Comparison of ENCODE assay signal across 8 cellular contexts in the genomic region with DNA sequence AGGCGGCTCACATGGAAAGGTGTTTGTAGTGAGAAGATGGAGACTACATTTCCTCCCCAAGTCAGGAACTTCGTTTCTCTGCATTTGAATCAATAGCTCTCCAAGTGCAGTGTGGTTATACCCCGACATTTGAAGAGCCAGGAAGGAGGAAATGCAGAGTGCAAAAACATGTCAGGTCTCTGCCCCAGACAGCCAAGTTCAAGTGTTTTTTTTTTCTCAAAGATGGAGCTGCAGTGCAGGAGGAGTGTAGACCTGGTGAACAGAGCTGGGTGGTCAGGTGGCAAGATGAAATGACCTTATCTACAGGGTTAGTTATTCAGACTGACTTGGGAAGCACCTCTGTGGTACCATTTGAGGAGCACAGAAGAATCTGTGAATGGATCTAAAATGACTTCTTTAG. TPM values are rescaled to one million over a fixed set of nuclear protein-coding genes. Genes with fewer than 3 reads are reported as not detected.
DNase-seq lines count a peak whose midpoint lies in the region; ATAC-seq and TF ChIP-seq lines count a peak whose summit lies in the region.
"Had no signal": no experiment of that assay in that cellular context is flagged by ENCODE, and none has a peak within 500 bp of the region (broad histone marks: within the 10 kb centered on the region; RNA-seq: fewer than 3 reads in every experiment).

No MANE protein-coding gene starts in this region.

- no peak for DNase-seq in CD8-positive, alpha-beta T cell
- peak; percentile 57 for DNase-seq in Jurkat, Clone E6-1 (ENCODE audit: low read depth, low spot score)
- DNase-seq in adrenal gland (peak in 1 of 7 donors; percentile 6), sigmoid colon (no peak), ecto neural progenitor cell (ENCODE audit: low spot score) (no peak), NCI-H2171 treated with DMSO at 0.1 percent for 48 hours (lab: John Stamatoyannopoulos, UW) (no peak)
- DNase-seq: WERI-Rb-1 had no signal

- peak overlapping the region; percentile 93 for H3K27ac Mint-ChIP-seq in CD8-positive, alpha-beta T cell

- H3K27ac ChIP-seq in CD8-positive, alpha-beta T cell (ENCODE audit: low read depth, low read length): peak overlapping the region; percentile 11
- H3K27ac ChIP-seq in adrenal gland (peak overlapping the region in 3 of 5 donors; percentile 80 to 94 (median 93)), sigmoid colon (peak overlapping the region; percentile 77 to 92 (median 86))
- H3K27ac ChIP-seq: WERI-Rb-1 had no signal

- no peaks in the 10 kb centered on the region for H3K9me3 Mint-ChIP-seq in CD8-positive, alpha-beta T cell

- POLR2A ChIA-PET in CD8-positive, alpha-beta T cell (lab: Charles Lee): interaction anchor here (5.4 kb wide), 2 partner anchors 13 to 19 kb away, joined by 34 to 63 read pairs; no protein-coding TSS in a partner anchor

- H3K9me3 ChIP-seq in CD8-positive, alpha-beta T cell (ENCODE audit: low read length): no peaks in the 10 kb centered on the region
- no peaks in the 10 kb centered on the region for H3K9me3 ChIP-seq in adrenal gland (replicated peaks in 1 of 3)
- no peaks in the 10 kb centered on the region for H3K9me3 ChIP-seq in sigmoid colon

- H3K4me1 ChIP-seq in CD8-positive, alpha-beta T cell (ENCODE audit: insufficient read depth, low read length): peaks cover 81% of the 10 kb centered on the region
- H3K4me1 ChIP-seq in adrenal gland (replicated peaks in 1 of 2) (peaks cover 54 to 79% of the 10 kb centered on the region in 2 donors), sigmoid colon (peaks cover 0 to 96% (median 94%) of the 10 kb centered on the region in 4 donors)

- H3K36me3 Mint-ChIP-seq in CD8-positive, alpha-beta T cell: no peaks in the 10 kb centered on the region

- CTCF ChIA-PET in CD8-positive, alpha-beta T cell (lab: Charles Lee): interaction anchor here (1.4 to 6.4 kb wide), 4 partner anchors 9 to 45 kb away, joined by 3 to 50 read pairs (median 10); no protein-coding TSS in a partner anchor

- TF ChIP-seq POLR2A in adrenal gland (IDR thresholded peaks at IDR 0.05) (no peak), sigmoid colon (IDR thresholded peaks at IDR 0.05) (no peak)

- H3K27me3 ChIP-seq in CD8-positive, alpha-beta T cell (ENCODE audit: insufficient read depth, low read length): no peaks in the 10 kb centered on the region
- H3K27me3 ChIP-seq in adrenal gland: no peaks in the 10 kb centered on the region
- H3K27me3 ChIP-seq in sigmoid colon: no peaks in the 10 kb centered on the region

- H3K27me3 Mint-ChIP-seq in CD8-positive, alpha-beta T cell (ENCODE audit: low read depth): no peaks in the 10 kb centered on the region

- no peaks in the 10 kb centered on the region for H3K36me3 ChIP-seq in CD8-positive, alpha-beta T cell (ENCODE audit: insufficient read depth, low read length)
- H3K36me3 ChIP-seq in adrenal gland (replicated peaks in 1 of 2): no peaks in the 10 kb centered on the region
- no peaks in the 10 kb centered on the region for H3K36me3 ChIP-seq in sigmoid colon
- H3K36me3 ChIP-seq: WERI-Rb-1 had no signal

- intact Hi-C loops in CD8-positive, alpha-beta T cell (cut with DNase I, micrococcal nuclease): loop anchor here in 1 of 2 experiments (1.0 to 2.0 kb wide), 2 partner anchors 9 to 19 kb away; no protein-coding TSS in a partner anchor
- intact Hi-C loops in adrenal gland (cut with DNase I) (no loop called here), sigmoid colon (cut with DNase I) (loop anchor here (5.0 kb wide), 1 partner anchor 38 kb away; no protein-coding TSS in a partner anchor)

- H3K4me3 Mint-ChIP-seq in CD8-positive, alpha-beta T cell: peak overlapping the region; percentile 74

- H3K4me1 Mint-ChIP-seq in CD8-positive, alpha-beta T cell (ENCODE audit: low read depth): peaks cover 77% of the 10 kb centered on the region

- TF ChIP-seq EP300 in sigmoid colon (IDR thresholded peaks at IDR 0.05): no peak

- peak; percentile 55 for ATAC-seq in CD8-positive, alpha-beta T cell
- no peak for ATAC-seq in GM21515 (IDR thresholded peaks at IDR 0.05; ENCODE audit: unreplicated experiment)

- no peak for TF ChIP-seq CTCF in CD8-positive, alpha-beta T cell (IDR thresholded peaks at IDR 0.05)
- TF ChIP-seq CTCF in adrenal gland (IDR thresholded peaks at IDR 0.05) (no peak), sigmoid colon (IDR thresholded peaks at IDR 0.05) (no peak)

- H3K4me3 ChIP-seq in CD8-positive, alpha-beta T cell (ENCODE audit: low read depth, low read length): peak overlapping the region; percentile 21
- H3K4me3 ChIP-seq in Jurkat, Clone E6-1 (ENCODE audit: low read length): peak overlapping the region; percentile 11; the same call in 1 of the 2 replicates
- no peak overlapping the region for H3K4me3 ChIP-seq in adrenal gland
- H3K4me3 ChIP-seq in sigmoid colon: no peak overlapping the region

- 48 to 64% (median 56%) methylated on average over 3 of the region's 3 CpGs for WGBS in adrenal gland, 4 donors
- 18 to 24% methylated on average over 3 of the region's 3 CpGs for WGBS in sigmoid colon, 2 donors

RNA-seq across cellular contexts. Expression of gene MLXIP, which starts 21.3 kb away (rescaled TPM):
- 100 to 1,000 TPM; 117 to 132 TPM for total RNA-seq in CD8-positive, alpha-beta T cell
- polyA plus RNA-seq in Jurkat, Clone E6-1 (2012; ENCODE audit: insufficient read depth, insufficient read length): 18.9 TPM
- total RNA-seq in adrenal gland: 10 to 100 TPM; 29.5 to 79.1 (median 42.3) TPM
- polyA plus RNA-seq in adrenal gland: 10 to 100 TPM; 29.1 to 98.1 (median 29.3) TPM
- 10 to 100 TPM; 32.9 to 87.5 (median 57.3) TPM for total RNA-seq in sigmoid colon
- polyA plus RNA-seq in sigmoid colon: 100 to 1,000 TPM in 1 of 3 donors, 10 to 100 TPM in 2; 15.6 to 141 (median 35.4) TPM

Comparison
In these comparisons a context has a peak if more than half of its experiments do, and no peak if none do; other contexts are left out.
1. H3K27ac ChIP-seq: peak in every context shown above with its lines; median percentile 93 in adrenal gland; 86 in sigmoid colon; 11 in CD8-positive, alpha-beta T cell.
2. H3K4me3 ChIP-seq: peak in CD8-positive, alpha-beta T cell (single experiment) and Jurkat, Clone E6-1 (single experiment); none in adrenal gland (0 of 4) and sigmoid colon (0 of 4).